11 cellular contexts compared by ENCODE assay signal in genomic region chr3:78919021-78919755, GRCh38.
A peak's percentile ranks its signal among the peaks of the same experiment; 100 is the strongest.
DNase-seq lines count a peak whose midpoint lies in the region; ATAC-seq and TF ChIP-seq lines count a peak whose summit lies in the region.
"Had no signal": no experiment of that assay in that cellular context is flagged by ENCODE, and none has a peak within 500 bp of the region (broad histone marks: within the 10 kb centered on the region; RNA-seq: fewer than 3 reads in every experiment).

No MANE protein-coding gene starts in this region.

- no peaks in the 10 kb centered on the region for H3K9me3 Mint-ChIP-seq in activated naive CD4-positive, alpha-beta T cell treated with anti-CD3 and anti-CD28 coated beads, Interleukin-2, amount 50 U/mL, for 72 hours
- H3K9me3 Mint-ChIP-seq: activated CD4-positive, alpha-beta T cell treated with anti-CD3 and anti-CD28 coated beads, Interleukin-2, amount 10 ng/mL, durations not matched to agents 24 days and 14 days had no signal

- POLR2A ChIA-PET in AG04449 (lab: Yijun Ruan, JAX) = interaction anchor here (0.5 to 1.5 kb wide), 3 partner anchors 22 to 253 kb away, joined by 3 read pairs; no protein-coding TSS in a partner anchor

- no peak overlapping the region for H3K27ac Mint-ChIP-seq in activated naive CD4-positive, alpha-beta T cell treated with anti-CD3 and anti-CD28 coated beads, Interleukin-2, amount 50 U/mL, for 72 hours
- H3K27ac Mint-ChIP-seq: activated CD4-positive, alpha-beta T cell treated with anti-CD3 and anti-CD28 coated beads, Interleukin-2, amount 10 ng/mL, durations not matched to agents 24 days and 14 days had no signal

- CTCF ChIA-PET in AG04449 (lab: Yijun Ruan, JAX) = interaction anchor here (1.1 to 1.6 kb wide), 2 partner anchors 11 to 17 kb away, joined by 3 read pairs; no protein-coding TSS in a partner anchor

- ATAC-seq in GM21515 (IDR thresholded peaks at IDR 0.05; ENCODE audit: unreplicated experiment) = peak; percentile 56
- ATAC-seq in activated naive CD4-positive, alpha-beta T cell treated with anti-CD3 and anti-CD28 coated beads, Interleukin-2, amount 50 U/mL, for 72 hours = no peak
- ATAC-seq: gastroesophageal sphincter had no signal

- H3K4me3 ChIP-seq in AG04449 (ENCODE audit: low read depth, low read length) (no peak overlapping the region), fibroblast of the aortic adventitia (ENCODE audit: low read depth, low read length) (no peak overlapping the region)
- H3K4me3 ChIP-seq: gastroesophageal sphincter had no signal

- H3K36me3 Mint-ChIP-seq in activated naive CD4-positive, alpha-beta T cell treated with anti-CD3 and anti-CD28 coated beads, Interleukin-2, amount 50 U/mL, for 72 hours = no peaks in the 10 kb centered on the region

- TF ChIP-seq CTCF in AG04449 (IDR thresholded peaks at IDR 0.05; ENCODE audit: insufficient read depth, low read length, missing control alignments) (no peak), fibroblast of the aortic adventitia (IDR thresholded peaks at IDR 0.05; ENCODE audit: insufficient read depth, low read length) (no peak)

- DNase-seq in AG04449 (ENCODE audit: low read depth, low spot score) (peak; percentile 89), NCI-H524 (lab: John Stamatoyannopoulos, UW) (peak; percentile 46 to 79), fibroblast of the aortic adventitia (ENCODE audit: low read depth) (peak; percentile 86), islet precursor cell (no peak), DMS153 treated with DMSO at 0.1 percent for 48 hours (lab: John Stamatoyannopoulos, UW; ENCODE audit: unreplicated experiment) (no peak)
- DNase-seq in activated naive CD4-positive, alpha-beta T cell treated with anti-CD3 and anti-CD28 coated beads, Interleukin-2, amount 50 U/mL, for 72 hours (ENCODE audit: low spot score in 2 of 2) = no peak
- DNase-seq in stimulated activated naive CD4-positive, alpha-beta T cell treated with Interleukin-2 at 50 U/mL for 16 hours (lab: John Stamatoyannopoulos, UW) = no peak
- DNase-seq: activated CD4-positive, alpha-beta T cell treated with anti-CD3 and anti-CD28 coated beads, Interleukin-2, amount 10 ng/mL, durations not matched to agents 24 days and 14 days; DMS79 treated with DMSO at 0.1 percent for 48 hours had no signal

Comparison
In these comparisons a context has a peak if more than half of its experiments do, and no peak if none do; other contexts are left out.
1. DNase-seq: peak in AG04449 (single experiment), NCI-H524 (2 of 2) and fibroblast of the aortic adventitia (single experiment); none in activated naive CD4-positive, alpha-beta T cell treated with anti-CD3 and anti-CD28 coated beads, Interleukin-2, amount 50 U/mL, for 72 hours (0 of 2), islet precursor cell (single experiment), stimulated activated naive CD4-positive, alpha-beta T cell treated with Interleukin-2 at 50 U/mL for 16 hours (single experiment) and DMS153 treated with DMSO at 0.1 percent for 48 hours (single experiment).